27 cellular contexts compared by ENCODE assay signal in genomic region chr22:36193171-36193570, GRCh38. TPM values are rescaled to one million over a fixed set of nuclear protein-coding genes. Genes with fewer than 3 reads are reported as not detected.
"Had no signal": no experiment of that assay in that cellular context is flagged by ENCODE, and none has a peak within 500 bp of the region (broad histone marks: within the 10 kb centered on the region; RNA-seq: fewer than 3 reads in every experiment).

No MANE protein-coding gene starts in this region.

- H3K4me3 ChIP-seq: esophagus squamous epithelium, heart right ventricle, left lung, ovary, psoas muscle, sigmoid colon, spleen, thoracic aorta, tibial nerve, upper lobe of right lung, uterus had no signal

- H3K27ac ChIP-seq: esophagus squamous epithelium, left lung, ovary, sigmoid colon, spleen, thoracic aorta, tibial nerve, upper lobe of right lung, uterus had no signal

- ATAC-seq: left cardiac atrium; left lung; naive thymus-derived CD8-positive, alpha-beta T cell; psoas muscle; right cardiac atrium; stimulated activated naive B cell treated with anti-CD40 and anti-IgM and Interleukin-4, amounts not matched to agents 10 μg/mL and 1 μg/mL and 100 μg/mL, for 72 hours; upper lobe of right lung had no signal

- DNase-seq: effector CD8-positive, alpha-beta T cell; endodermal cell; esophagus squamous epithelium; foreskin melanocyte; glutamatergic neuron; heart right ventricle; hippocampal formation; left cardiac atrium; left lung; naive thymus-derived CD8-positive, alpha-beta T cell; nephron progenitor cell; occipital lobe; ovary; posterior cingulate gyrus; psoas muscle; right cardiac atrium; sigmoid colon; spleen; stimulated activated CD4-positive, alpha-beta T cell treated with anti-CD3 and anti-CD28 coated beads, Interleukin-4, amount 100 ng/mL, for 4 hours; stimulated activated naive B cell treated with anti-CD40 and anti-IgM and Interleukin-4, amounts not matched to agents 10 μg/mL and 1 μg/mL and 100 μg/mL, for 72 hours; upper lobe of right lung; uterus had no signal

RNA-seq across cellular contexts. Expression of gene APOL4, which starts 8.4 kb away (rescaled TPM):
- total RNA-seq: endodermal cell; epithelial cell of proximal tubule; kidney epithelial cell; naive thymus-derived CD8-positive, alpha-beta T cell; renal cortical epithelial cell had no signal
